8 cellular contexts compared by ENCODE assay signal in genomic region chr6:111482959-111483735, GRCh38. TPM values are rescaled to one million over a fixed set of nuclear protein-coding genes. Genes with fewer than 3 reads are reported as not detected.
DNase-seq lines count a peak whose midpoint lies in the region; ATAC-seq, FAIRE-seq and TF ChIP-seq lines count a peak whose summit lies in the region.

Gene REV3L, minus strand, starts transcription at chr6:111483218. Its CDS starts 330 bp downstream, at chr6:111482888.

- peak within 1 kb of the TSS; percentile 95 for H3K4me3 Mint-ChIP-seq in T-helper 2 cell treated with Interferon-gamma antibody and Interleukin-4, amounts not matched to agents 5 μg/mL and 100 μg/mL, for 36 hours

- no peaks in the 10 kb centered on the region for H3K27me3 Mint-ChIP-seq in T-helper 2 cell treated with Interferon-gamma antibody and Interleukin-4, amounts not matched to agents 5 μg/mL and 100 μg/mL, for 36 hours (ENCODE audit: low read depth)

- peak within 1 kb of the TSS; percentile 97 for H3K27ac Mint-ChIP-seq in T-helper 2 cell treated with Interferon-gamma antibody and Interleukin-4, amounts not matched to agents 5 μg/mL and 100 μg/mL, for 36 hours

- intact Hi-C loops in ascending aorta (cut with DNase I), result loop anchor here (1.0 to 10.0 kb wide), 9 partner anchors 14 to 666 kb away; partner anchors contain the start of genes CDK19 and TRAF3IP2

- H3K27me3 ChIP-seq in ascending aorta, result no peaks in the 10 kb centered on the region

- DNase-seq in GM12892 (ENCODE audit: insufficient read length) (peak; percentile 46), NCI-H1694 (lab: John Stamatoyannopoulos, UW) (peak; percentile 87), ascending aorta (ENCODE audit: low spot score in 2 of 2) (peak; percentile 79 to 94), hepatic stellate cell (ENCODE audit: low spot score) (peak; percentile 74), retina (peak; percentile 93), NCI-H510A treated with DMSO at 0.1 percent for 48 hours (lab: John Stamatoyannopoulos, UW) (no peak)
- peak; percentile 81 for DNase-seq in T-helper 2 cell treated with Interferon-gamma antibody and Interleukin-4, amounts not matched to agents 5 μg/mL and 100 μg/mL, for 36 hours (ENCODE audit: low spot score)

- H3K9me3 Mint-ChIP-seq in T-helper 2 cell treated with Interferon-gamma antibody and Interleukin-4, amounts not matched to agents 5 μg/mL and 100 μg/mL, for 36 hours, result peaks cover 9% of the 10 kb centered on the region

- H3K27ac ChIP-seq in ascending aorta, result peak within 1 kb of the TSS; percentile 97 to 99

- H3K4me3 ChIP-seq in ascending aorta, result peak within 1 kb of the TSS; percentile 82 to 98

- peaks cover 17% of the 10 kb centered on the region for H3K36me3 Mint-ChIP-seq in T-helper 2 cell treated with Interferon-gamma antibody and Interleukin-4, amounts not matched to agents 5 μg/mL and 100 μg/mL, for 36 hours (ENCODE audit: low read depth)

- peaks cover 0 to 33% of the 10 kb centered on the region in 2 donors for H3K4me1 ChIP-seq in ascending aorta

- peaks cover 49% of the 10 kb centered on the region for H3K4me1 Mint-ChIP-seq in T-helper 2 cell treated with Interferon-gamma antibody and Interleukin-4, amounts not matched to agents 5 μg/mL and 100 μg/mL, for 36 hours (ENCODE audit: low read depth)

- peak; percentile 34 for ATAC-seq in HG02763 (IDR thresholded peaks at IDR 0.05; ENCODE audit: unreplicated experiment)

- no peak for TF ChIP-seq CTCF in ascending aorta (IDR thresholded peaks at IDR 0.05)

- FAIRE-seq in GM12892 (lab: Jason Lieb, UNC), result no peak

- TF ChIP-seq POLR2A in GM12892 (IDR thresholded peaks at IDR 0.05; ENCODE audit: low read depth, low read length), result peak; percentile 67

- no peaks in the 10 kb centered on the region for H3K9me3 ChIP-seq in ascending aorta

- H3K36me3 ChIP-seq in ascending aorta, result no peaks in the 10 kb centered on the region

RNA-seq across cellular contexts. Expression of gene REV3L, which starts in this region (rescaled TPM):
- polyA plus RNA-seq in GM12892 (2012; ENCODE audit: missing spikeins), result 16.6 TPM
- total RNA-seq in ascending aorta, result 91.5 TPM
